Comparison of ENCODE assay signal across 22 cellular contexts in genomic region chr7:141115949-141116348, GRCh38. TPM values are rescaled to one million over a fixed set of nuclear protein-coding genes. Genes with fewer than 3 reads are reported as not detected.
A peak's percentile ranks its signal among the peaks of the same experiment; 100 is the strongest.
DNase-seq lines count a peak whose midpoint lies in the region; ATAC-seq, FAIRE-seq and TF ChIP-seq lines count a peak whose summit lies in the region.
"Had no signal": no experiment of that assay in that cellular context is flagged by ENCODE, and none has a peak within 500 bp of the region (broad histone marks: within the 10 kb centered on the region; RNA-seq: fewer than 3 reads in every experiment).

No MANE protein-coding gene starts in this region.

- intact Hi-C loops in K562 (cut with micrococcal nuclease) = no loop called here

- H3K9me1 ChIP-seq in K562 (ENCODE audit: control insufficient read depth, insufficient read depth, low read length) = no peaks in the 10 kb centered on the region

- POLR2A ChIA-PET in HEK293 (lab: Yijun Ruan, JAX) (no interaction called here), K562 (lab: Yijun Ruan, JAX) (no interaction called here)

- no peak overlapping the region for H2AFZ ChIP-seq in K562 (ENCODE audit: low read depth, low read length)

- no peak overlapping the region for H3K27ac Mint-ChIP-seq in endodermal cell
- H3K27ac Mint-ChIP-seq: CD4-positive, CD25-positive, alpha-beta regulatory T cell had no signal

- H3K27me3 Mint-ChIP-seq in endodermal cell (ENCODE audit: insufficient read depth) = no peaks in the 10 kb centered on the region

- no TSS peak for BruUV-seq in K562 (replicated peaks; lab: Mats Ljungman, UMichigan)

- no peaks in the 10 kb centered on the region for H3K4me1 ChIP-seq in HEK293 (ENCODE audit: control insufficient read depth, insufficient read depth, low read length)
- H3K4me1 ChIP-seq in K562 (replicated peaks in 1 of 2; ENCODE audit: control insufficient read depth in 2 of 2, insufficient read depth in 2 of 2, low read length in 2 of 2) = no peaks in the 10 kb centered on the region
- no peaks in the 10 kb centered on the region for H3K4me1 ChIP-seq in endodermal cell (ENCODE audit: control insufficient read depth, insufficient read depth, low read length)
- H3K4me1 ChIP-seq: HAP-1, vagina had no signal

- H3K9me3 ChIP-seq in HEK293 (ENCODE audit: control insufficient read depth, insufficient read depth, low read depth, low read length) (no peaks in the 10 kb centered on the region), K562 (replicated peaks; ENCODE audit: control insufficient read depth, insufficient read depth, low read depth, low read length) (no peaks in the 10 kb centered on the region), endodermal cell (ENCODE audit: control insufficient read depth, low read length) (no peaks in the 10 kb centered on the region)
- H3K9me3 ChIP-seq: HAP-1, vagina had no signal

- no peak overlapping the region for H3K27ac ChIP-seq in HEK293 (ENCODE audit: extremely low read depth, low read depth, low read length)
- H3K27ac ChIP-seq in K562 (ENCODE audit: extremely low read depth, low read depth, low read length) = no peak overlapping the region
- H3K27ac ChIP-seq in endodermal cell (ENCODE audit: low read depth, low read length) = no peak overlapping the region
- H3K27ac ChIP-seq: RWPE1, skin epidermis, vagina had no signal

- H3K9ac ChIP-seq in K562 (ENCODE audit: insufficient read depth in 1 of 2, low read depth in 2 of 2, low read length in 2 of 2) (no peak overlapping the region), endodermal cell (ENCODE audit: extremely low read depth, low read length, poor library complexity, severe bottlenecking) (no peak overlapping the region)

- no peaks in the 10 kb centered on the region for H4K20me1 ChIP-seq in K562 (replicated peaks; ENCODE audit: control insufficient read depth, insufficient read depth, low read length)

- H3K4me1 Mint-ChIP-seq in endodermal cell = peaks cover 9% of the 10 kb centered on the region
- H3K4me1 Mint-ChIP-seq: CD4-positive, CD25-positive, alpha-beta regulatory T cell had no signal

- DNase-seq in NCI-H1436 treated with DMSO at 0.1 percent for 48 hours (lab: John Stamatoyannopoulos, UW) (peak; percentile 72), NCI-H345 treated with DMSO at 0.1 percent for 48 hours (lab: John Stamatoyannopoulos, UW; ENCODE audit: unreplicated experiment) (peak; percentile 93), K562 (ENCODE audit: extremely low read depth in 1 of 4, low spot score in 3 of 4) (no peak), SK-N-DZ (ENCODE audit: low spot score) (no peak), endodermal cell (no peak)
- DNase-seq: activated CD4-positive, alpha-beta T cell treated with anti-CD3 and anti-CD28 coated beads, Interleukin-2, amount 50 U/mL, for 4 hours; activated CD8-positive, alpha-beta memory T cell treated with anti-CD3 and anti-CD28 coated beads, Interleukin-2, amount 50 U/mL, for 4 hours; CD4-positive, CD25-positive, alpha-beta regulatory T cell; DMS79; foreskin melanocyte; hypothalamus; islet precursor cell; MM.1S; NCI-H446; nucleus accumbens; stimulated activated CD4-positive, alpha-beta T cell treated with anti-CD3 and anti-CD28 coated beads, Interleukin-1b, Interleukin-23, amount 100 ng/mL, for 48 hours had no signal

- CTCF ChIA-PET in HEK293 (lab: Yijun Ruan, JAX) (no interaction called here), K562 (lab: Yijun Ruan, JAX; ENCODE audit: low intra/inter-chr PET ratio) (no interaction called here)

- no peak overlapping the region for H3K4me2 ChIP-seq in K562 (ENCODE audit: insufficient read depth, low read length)

- TF ChIP-seq POLR2A in K562 (conservative IDR thresholded peaks at IDR 0.05) = no peak

- H3K4me3 Mint-ChIP-seq in endodermal cell = no peak overlapping the region
- H3K4me3 Mint-ChIP-seq: CD4-positive, CD25-positive, alpha-beta regulatory T cell had no signal

- H3K9me3 Mint-ChIP-seq in endodermal cell = peaks cover 7% of the 10 kb centered on the region

- H3K36me3 Mint-ChIP-seq in endodermal cell (ENCODE audit: low read depth) = no peaks in the 10 kb centered on the region
- H3K36me3 Mint-ChIP-seq: CD4-positive, CD25-positive, alpha-beta regulatory T cell had no signal

- no peak for TF ChIP-seq RAD21 in K562 (CRISPR knock-in tag; conservative IDR thresholded peaks at IDR 0.05 in 1 of 2, IDR thresholded peaks at IDR 0.05 in 1 of 2)

- no peak for TF ChIP-seq EP300 in K562 (IDR thresholded peaks at IDR 0.05; ENCODE audit: low read length)

- H3K36me3 ChIP-seq in HEK293 (ENCODE audit: control insufficient read depth in 2 of 2, insufficient read depth in 1 of 2, low read length in 2 of 2) (no peaks in the 10 kb centered on the region), K562 (ENCODE audit: control insufficient read depth, insufficient read depth, low read length) (no peaks in the 10 kb centered on the region), endodermal cell (ENCODE audit: control insufficient read depth, insufficient read depth, low read length) (no peaks in the 10 kb centered on the region)
- H3K36me3 ChIP-seq: HAP-1, vagina had no signal

- H3K4me3 ChIP-seq in HEK293 (ENCODE audit: low read depth, low read length) (no peak overlapping the region), K562 (no peak overlapping the region), endodermal cell (ENCODE audit: low read length) (no peak overlapping the region)
- H3K4me3 ChIP-seq: HAP-1, skin epidermis, vagina had no signal

- no peaks in the 10 kb centered on the region; a peak in 1 of 5 replicates for H3K27me3 ChIP-seq in K562 (ENCODE audit: control insufficient read depth in 2 of 2, insufficient read depth in 2 of 2, low read length in 2 of 2)
- H3K27me3 ChIP-seq in endodermal cell (ENCODE audit: control insufficient read depth, insufficient read depth, low read length, poor library complexity, severe bottlenecking) = no peaks in the 10 kb centered on the region
- H3K27me3 ChIP-seq: vagina had no signal

- 0% methylated on average over 3 of the region's 3 CpGs for whole genome bisulfite sequencing in K562 (ENCODE audit: insufficient coverage, low coverage, missing lambda C conversion rate)
- 91% methylated on average over 3 of the region's 3 CpGs for WGBS in endodermal cell (ENCODE audit: insufficient coverage in 1 of 2, insufficient read length in 1 of 2), 2 experiments

- in situ Hi-C loops in K562 (cut with MboI) = no loop called here

- TF ChIP-seq CTCF in HEK293 (tag by site-specific recombination; IDR thresholded peaks at IDR 0.05) (no peak), K562 (IDR thresholded peaks at IDR 0.05 in 2 of 3, conservative IDR thresholded peaks at IDR 0.05 in 1 of 3; ENCODE audit: insufficient read depth in 2 of 3, low read depth in 1 of 3, low read length in 3 of 3) (no peak), endodermal cell (conservative IDR thresholded peaks at IDR 0.05) (no peak)

- H3K79me2 ChIP-seq in K562 (ENCODE audit: control insufficient read depth, insufficient read depth, low read length) = no peaks in the 10 kb centered on the region

- FAIRE-seq in K562 (lab: Jason Lieb, UNC) = peak; percentile 23

- no peak for ATAC-seq in K562
- no peak for ATAC-seq in GM18909 (IDR thresholded peaks at IDR 0.05; ENCODE audit: poor library complexity, unreplicated experiment)

TF ChIP-seq in HEK293, 187 proteins besides CTCF, POLR2A, EP300 and RAD21 (continues in another document):
- no peak for TF ChIP-seq REPIN1 (tag by site-specific recombination; IDR thresholded peaks at IDR 0.05; ENCODE audit: low read depth)

TF ChIP-seq in K562, 482 proteins besides CTCF, POLR2A, EP300 and RAD21:
- TF ChIP-seq ETV6 (IDR thresholded peaks at IDR 0.05; ENCODE audit: borderline replicate concordance in 1 of 2, low read depth in 2 of 2, low read length in 1 of 2) (no peak), ETV6 (CRISPR knock-in tag; IDR thresholded peaks at IDR 0.05; ENCODE audit: borderline replicate concordance) (no peak), THRB (CRISPR knock-in tag; conservative IDR thresholded peaks at IDR 0.05) (no peak)

RNA-seq across cellular contexts. Expression of gene TMEM178B, which starts 42.1 kb away (rescaled TPM):
- total RNA-seq in K562 (2011; cell fraction: chromatin; rRNA removed; ENCODE audit: low replicate concordance) = not detected in 2 replicates
- total RNA-seq in K562 (2011; cell fraction: nucleolus; rRNA removed) = not detected in 2 replicates
- total RNA-seq in K562 (2011; cell fraction: nucleoplasm; rRNA removed) = not detected in 2 replicates
- total RNA-seq in K562 (2014; rRNA removed) (not detected in 2 replicates), K562 (2014; rRNA removed; fragmentation: Illumina TruSeq; extraction: Trizol) (under 0.01 TPM in 1 of 2 replicates, not detected in the other), K562 (2015; rRNA removed; fragmentation: Illumina TruSeq; extraction: Trizol) (0.04 TPM in 1 of 2 replicates, not detected in the other), K562 (2021) (0.02 TPM in 1 of 2 replicates, not detected in the other), endodermal cell (1 to 10 TPM; 1.7 to 4.1 TPM)
- polyA plus RNA-seq in K562 (2011; rRNA removed) (0.01 and 0.03 TPM in 2 replicates), K562 (2014; fragmentation: Illumina TruSeq; extraction: Trizol) (0.03 TPM in 1 of 2 replicates, not detected in the other), K562 (2014; fragmentation: Nextera tagmentation; extraction: Ambion mirVana) (not detected), K562 (2014; rRNA removed) (0.01 and 0.03 TPM in 2 replicates)
- 0.01 TPM in 2 replicates for polyA plus RNA-seq in K562 (2011; cell fraction: cytosol; rRNA removed)
- 0.01 and 0.04 TPM in 2 replicates for polyA plus RNA-seq in K562 (2011; cell fraction: nucleus; rRNA removed)
- 0.01 and 0.06 TPM in 2 replicates for polyA plus RNA-seq in K562 (2012)
- polyA minus RNA-seq in K562 (2011; rRNA and poly(A)+ RNA removed) = 0.04 and 0.06 TPM in 2 replicates
- polyA minus RNA-seq in K562 (2011; cell fraction: cytosol; rRNA and poly(A)+ RNA removed) = not detected in 2 replicates
- polyA minus RNA-seq in K562 (2011; cell fraction: nucleus; rRNA and poly(A)+ RNA removed) = under 0.01 and 0.11 TPM in 2 replicates
- polyA plus RNA-seq in SK-N-DZ (2014; cell fraction: cytosol; rRNA removed) = 5.3 and 5.7 TPM in 2 replicates
- polyA plus RNA-seq in SK-N-DZ (2014; cell fraction: nucleus; rRNA removed) = 4.9 and 6.5 TPM in 2 replicates
- 2.7 TPM for polyA plus RNA-seq in endodermal cell (2013, experiment 1 of 2)
- polyA plus RNA-seq in endodermal cell (2013, experiment 2 of 2) = 2.3 TPM
- polyA plus RNA-seq: CD4-positive, CD25-positive, alpha-beta regulatory T cell had no signal

Comparison
In these comparisons a context has a peak if more than half of its experiments do, and no peak if none do; other contexts are left out.
1. DNase-seq: peak in NCI-H1436 treated with DMSO at 0.1 percent for 48 hours (single experiment) and NCI-H345 treated with DMSO at 0.1 percent for 48 hours (single experiment); none in K562 (0 of 4), SK-N-DZ (single experiment) and endodermal cell (single experiment).